In the genomic region with DNA sequence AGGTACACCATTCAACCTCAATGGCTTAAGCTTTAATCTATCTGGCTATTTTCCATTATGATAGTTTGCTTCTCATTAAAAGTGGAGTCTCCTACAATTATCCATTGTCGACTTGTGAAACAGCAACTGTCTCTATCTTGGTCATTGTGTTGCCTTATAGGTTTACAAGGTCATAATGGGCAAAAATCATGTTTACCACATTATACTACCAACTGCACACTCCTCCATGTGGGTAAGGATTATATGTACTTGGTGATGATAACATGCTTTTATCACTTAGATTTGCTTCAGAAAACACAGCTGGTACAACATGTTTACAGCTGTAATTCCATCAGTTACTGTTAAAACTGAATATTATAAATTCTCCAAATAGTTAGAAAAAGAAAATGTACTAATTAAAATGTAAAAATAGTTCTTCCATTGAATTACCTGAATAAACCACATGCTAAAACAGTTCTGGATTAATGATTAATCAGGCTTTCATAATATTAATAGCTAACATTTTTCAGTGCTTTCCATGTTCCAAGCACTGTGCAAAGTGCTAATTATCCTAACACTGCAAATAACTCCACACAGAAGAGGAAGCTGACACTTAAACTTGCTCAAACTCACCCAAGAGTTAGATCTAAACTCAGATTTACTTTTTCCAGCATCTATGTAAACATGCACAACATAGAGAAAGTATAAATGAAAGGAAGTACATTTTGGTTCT, we compare ENCODE assay signal across 29 cellular contexts.
DNase-seq lines count a peak whose midpoint lies in the region; ATAC-seq and TF ChIP-seq lines count a peak whose summit lies in the region.
"Had no signal": no experiment of that assay in that cellular context is flagged by ENCODE, and none has a peak within 500 bp of the region (broad histone marks: within the 10 kb centered on the region; RNA-seq: fewer than 3 reads in every experiment).

No MANE protein-coding gene starts in this region.

- intact Hi-C loops in spleen (cut with DNase I; ENCODE audit: low total_unique reads) = no loop called here

- peaks cover 17% of the 10 kb centered on the region for H3K4me1 Mint-ChIP-seq in type B pancreatic cell (ENCODE audit: unreplicated experiment)
- H3K4me1 Mint-ChIP-seq: CD4-positive, alpha-beta memory T cell had no signal

- H3K4me1 ChIP-seq in RWPE2 (ENCODE audit: insufficient read depth, poor library complexity, severe bottlenecking) (peaks cover 44% of the 10 kb centered on the region), subcutaneous abdominal adipose tissue (ENCODE audit: control insufficient read depth in 5 of 5, insufficient read depth in 5 of 5, low read length in 5 of 5) (peaks cover 2 to 49% (median 39%) of the 10 kb centered on the region in 5 donors), spleen (peaks cover 0 to 25% (median 13%) of the 10 kb centered on the region in 6 donors)

- H3K4me3 ChIP-seq in RWPE2 (ENCODE audit: severe bottlenecking) (no peak overlapping the region), subcutaneous abdominal adipose tissue (ENCODE audit: low read depth in 1 of 5, low read length in 5 of 5) (no peak overlapping the region), spleen (no peak overlapping the region)
- H3K4me3 ChIP-seq: MG63, SJCRH30, skin epidermis had no signal

- DNase-seq in NCI-H748 (lab: John Stamatoyannopoulos, UW; ENCODE audit: unreplicated experiment) = peak; percentile 14
- no peak for DNase-seq in NCI-H748 treated with DMSO at 0.1 percent for 48 hours (lab: John Stamatoyannopoulos, UW)
- no peak for DNase-seq in RWPE2 (ENCODE audit: low spot score)
- peak; percentile 68 for DNase-seq in kidney glomerular epithelial cell (lab: John Stamatoyannopoulos, UW)
- DNase-seq in type B pancreatic cell (ENCODE audit: extremely low spot score, unreplicated experiment) = no peak
- no peak for DNase-seq in spleen
- DNase-seq: 8988T; activated CD4-positive, alpha-beta T cell treated with anti-CD3 and anti-CD28 coated beads for 1 hour; activated CD8-positive, alpha-beta T cell treated with anti-CD3 and anti-CD28 coated beads for 36 hours; activated naive CD4-positive, alpha-beta T cell treated with anti-CD3 and anti-CD28 coated beads, Interleukin-2, amount 50 U/mL, for 16 hours; amniotic stem cell; CD4-positive, alpha-beta memory T cell; EL; KG1; left ventricle myocardium superior; MG63; midbrain; naive B cell; NCI-H1417; NCI-H2081; NCI-H2227 treated with DMSO at 0.1 percent for 48 hours; NCI-H69; SJCRH30; stimulated activated naive B cell treated with anti-CD40 and anti-IgM and Interleukin-4, amounts not matched to agents 10 μg/mL and 1 μg/mL and 100 μg/mL, for 72 hours; SW 1271 had no signal

- ATAC-seq in RWPE2 (ENCODE audit: low read depth) = no peak
- ATAC-seq in GM21786 (IDR thresholded peaks at IDR 0.05; ENCODE audit: unreplicated experiment) = no peak
- ATAC-seq: activated CD8-positive, alpha-beta T cell treated with anti-CD3 and anti-CD28 coated beads for 36 hours; left ventricle myocardium superior; stimulated activated naive B cell treated with anti-CD40 and anti-IgM and Interleukin-4, amounts not matched to agents 10 μg/mL and 1 μg/mL and 100 μg/mL, for 72 hours had no signal

- no peak overlapping the region for H3K9ac ChIP-seq in subcutaneous abdominal adipose tissue (ENCODE audit: low read length in 5 of 5)

- no peak overlapping the region for H3K4me3 Mint-ChIP-seq in type B pancreatic cell
- H3K4me3 Mint-ChIP-seq: activated CD8-positive, alpha-beta T cell treated with anti-CD3 and anti-CD28 coated beads for 36 hours; CD4-positive, alpha-beta memory T cell; naive B cell; stimulated activated naive B cell treated with anti-CD40 and anti-IgM and Interleukin-4, amounts not matched to agents 10 μg/mL and 1 μg/mL and 100 μg/mL, for 72 hours had no signal

- 75 to 90% (median 77%) methylated on average over 1 of the region's 1 CpG for WGBS in spleen, 5 donors

- no peaks in the 10 kb centered on the region for H3K27me3 ChIP-seq in RWPE2 (ENCODE audit: insufficient read depth, poor library complexity, severe bottlenecking)
- no peaks in the 10 kb centered on the region for H3K27me3 ChIP-seq in subcutaneous abdominal adipose tissue (ENCODE audit: control insufficient read depth in 5 of 5, insufficient read depth in 4 of 5, low read length in 5 of 5)
- no peaks in the 10 kb centered on the region for H3K27me3 ChIP-seq in spleen (replicated peaks in 1 of 7)
- H3K27me3 ChIP-seq: MG63, neutrophil, SJCRH30 had no signal

- H3K27me3 Mint-ChIP-seq in type B pancreatic cell = no peaks in the 10 kb centered on the region
- H3K27me3 Mint-ChIP-seq: activated CD8-positive, alpha-beta T cell treated with anti-CD3 and anti-CD28 coated beads for 36 hours; naive B cell; stimulated activated naive B cell treated with anti-CD40 and anti-IgM and Interleukin-4, amounts not matched to agents 10 μg/mL and 1 μg/mL and 100 μg/mL, for 72 hours had no signal

- H3K9me3 ChIP-seq in RWPE2 (ENCODE audit: severe bottlenecking) (no peaks in the 10 kb centered on the region), subcutaneous abdominal adipose tissue (ENCODE audit: control insufficient read depth in 5 of 5, low read length in 5 of 5) (no peaks in the 10 kb centered on the region), spleen (no peaks in the 10 kb centered on the region)
- H3K9me3 ChIP-seq: MG63, neutrophil, SJCRH30 had no signal

- no peaks in the 10 kb centered on the region for H3K9me3 Mint-ChIP-seq in type B pancreatic cell
- H3K9me3 Mint-ChIP-seq: activated CD8-positive, alpha-beta T cell treated with anti-CD3 and anti-CD28 coated beads for 36 hours; CD4-positive, alpha-beta memory T cell; naive B cell; stimulated activated naive B cell treated with anti-CD40 and anti-IgM and Interleukin-4, amounts not matched to agents 10 μg/mL and 1 μg/mL and 100 μg/mL, for 72 hours had no signal

- peak overlapping the region; percentile 71 for H3K27ac ChIP-seq in RWPE2 (ENCODE audit: poor library complexity, severe bottlenecking)
- H3K27ac ChIP-seq in subcutaneous abdominal adipose tissue (ENCODE audit: low read depth, low read length) = peak overlapping the region; percentile 92
- no peak overlapping the region for H3K27ac ChIP-seq in spleen
- H3K27ac ChIP-seq: neutrophil, SJCRH30, skin epidermis had no signal

- TF ChIP-seq CTCF in RWPE2 (IDR thresholded peaks at IDR 0.05; ENCODE audit: poor library complexity, severe bottlenecking) (no peak), type B pancreatic cell (conservative IDR thresholded peaks at IDR 0.05) (no peak), spleen (IDR thresholded peaks at IDR 0.05 in 8 of 11, conservative IDR thresholded peaks at IDR 0.05 in 3 of 11) (no peak)

- no peak overlapping the region for H3K27ac Mint-ChIP-seq in type B pancreatic cell
- H3K27ac Mint-ChIP-seq: activated CD8-positive, alpha-beta T cell treated with anti-CD3 and anti-CD28 coated beads for 36 hours; CD4-positive, alpha-beta memory T cell; naive B cell; stimulated activated naive B cell treated with anti-CD40 and anti-IgM and Interleukin-4, amounts not matched to agents 10 μg/mL and 1 μg/mL and 100 μg/mL, for 72 hours had no signal

- no peak for TF ChIP-seq POLR2A in spleen (IDR thresholded peaks at IDR 0.05)

- H3K36me3 ChIP-seq in RWPE2 (ENCODE audit: low read depth) (peaks cover 11% of the 10 kb centered on the region), subcutaneous abdominal adipose tissue (ENCODE audit: control insufficient read depth in 5 of 5, insufficient read depth in 5 of 5, low read length in 5 of 5) (peaks cover 0 to 4% (median 2%) of the 10 kb centered on the region in 5 donors), spleen (no peaks in the 10 kb centered on the region)
- H3K36me3 ChIP-seq: MG63, neutrophil, SJCRH30 had no signal

- H3K36me3 Mint-ChIP-seq in type B pancreatic cell = no peaks in the 10 kb centered on the region
- H3K36me3 Mint-ChIP-seq: CD4-positive, alpha-beta memory T cell; naive B cell; stimulated activated naive B cell treated with anti-CD40 and anti-IgM and Interleukin-4, amounts not matched to agents 10 μg/mL and 1 μg/mL and 100 μg/mL, for 72 hours had no signal

Comparison
In these comparisons a context has a peak if more than half of its experiments do, and no peak if none do; other contexts are left out.
1. DNase-seq: peak in NCI-H748 (single experiment) and kidney glomerular epithelial cell (single experiment); none in NCI-H748 treated with DMSO at 0.1 percent for 48 hours (single experiment), RWPE2 (single experiment), type B pancreatic cell (single experiment) and spleen (single experiment).
2. H3K27ac ChIP-seq: peak in RWPE2 (single experiment) and subcutaneous abdominal adipose tissue (single experiment); none in spleen (0 of 8).